Comparison of ENCODE assay signal across 16 cellular contexts in genomic region chr11:19766206-19766605, GRCh38. TPM values are rescaled to one million over a fixed set of nuclear protein-coding genes. Genes with fewer than 3 reads are reported as not detected.
A peak's percentile ranks its signal among the peaks of the same experiment; 100 is the strongest.
DNase-seq lines count a peak whose midpoint lies in the region; TF ChIP-seq lines count a peak whose summit lies in the region.
"Had no signal": no experiment of that assay in that cellular context is flagged by ENCODE, and none has a peak within 500 bp of the region (broad histone marks: within the 10 kb centered on the region; RNA-seq: fewer than 3 reads in every experiment).

No MANE protein-coding gene starts in this region.

- DNase-seq in EL (peak; percentile 22), LHCN-M2 (ENCODE audit: low read depth) (peak; percentile 29), coronary artery (ENCODE audit: low spot score) (peak; percentile 29), islet precursor cell (peak; percentile 68), amniotic stem cell (lab: John Stamatoyannopoulos, UW) (no peak), NCI-H2196 treated with DMSO at 0.1 percent for 48 hours (lab: John Stamatoyannopoulos, UW; ENCODE audit: unreplicated experiment) (no peak), NCI-H345 treated with DMSO at 0.1 percent for 48 hours (lab: John Stamatoyannopoulos, UW; ENCODE audit: unreplicated experiment) (no peak)
- no peak for DNase-seq in activated CD4-positive, alpha-beta T cell treated with anti-CD3 and anti-CD28 coated beads, Interleukin-2, amount 50 U/mL, for 1 hour
- DNase-seq: activated CD4-positive, alpha-beta memory T cell treated with anti-CD3 and anti-CD28 coated beads for 36 hours; activated naive CD8-positive, alpha-beta T cell treated with anti-CD3 and anti-CD28 coated beads, Interleukin-2, amount 50 U/mL, for 24 hours; activated T-cell treated with anti-CD3 and anti-CD28 coated beads, Interleukin-2, amount 50 U/mL, for 48 hours; AML-193; NCI-H187 treated with DMSO at 0.1 percent for 48 hours; NCI-H774; stimulated activated CD4-positive, alpha-beta T cell treated with anti-CD3 and anti-CD28 coated beads, Interleukin-4, amount 100 ng/mL, for 24 hours; testis had no signal

- no peak overlapping the region for H3K4me3 ChIP-seq in coronary artery
- H3K4me3 ChIP-seq: testis had no signal

- no peak for TF ChIP-seq CTCF in coronary artery (IDR thresholded peaks at IDR 0.05)

- no peak overlapping the region for H3K27ac ChIP-seq in coronary artery
- H3K27ac ChIP-seq: testis had no signal

RNA-seq across cellular contexts. Expression of gene NAV2, which starts 53.6 kb away (rescaled TPM):
- total RNA-seq in LHCN-M2 (2014; rRNA removed) = 25.4 and 32.3 TPM in 2 replicates
- polyA plus RNA-seq in LHCN-M2 (2012) = 17.1 TPM

Comparison
In these comparisons a context has a peak if more than half of its experiments do, and no peak if none do; other contexts are left out.
1. DNase-seq: peak in EL (single experiment), LHCN-M2 (single experiment), coronary artery (single experiment) and islet precursor cell (single experiment); none in amniotic stem cell (single experiment), NCI-H2196 treated with DMSO at 0.1 percent for 48 hours (single experiment), NCI-H345 treated with DMSO at 0.1 percent for 48 hours (single experiment) and activated CD4-positive, alpha-beta T cell treated with anti-CD3 and anti-CD28 coated beads, Interleukin-2, amount 50 U/mL, for 1 hour (single experiment).